20 cellular contexts compared by ENCODE assay signal in genomic region chrY:20433670-20434069, GRCh38.
A peak's percentile ranks its signal among the peaks of the same experiment; 100 is the strongest.
DNase-seq lines count a peak whose midpoint lies in the region; ATAC-seq lines count a peak whose summit lies in the region.
"Had no signal": no experiment of that assay in that cellular context is flagged by ENCODE, and none has a peak within 500 bp of the region (broad histone marks: within the 10 kb centered on the region; RNA-seq: fewer than 3 reads in every experiment).

No MANE protein-coding gene starts in this region.

- H3K4me3 ChIP-seq in Jurkat, Clone E6-1 (ENCODE audit: low read length), result no peak overlapping the region
- H3K4me3 ChIP-seq: BLaER1 had no signal

- H3K4me1 Mint-ChIP-seq in stimulated activated naive CD8-positive, alpha-beta T cell treated with anti-CD3 and anti-CD28 coated beads, Interleukin-15, amount 100 ng/mL, for 72 hours, result no peaks in the 10 kb centered on the region
- H3K4me1 Mint-ChIP-seq: CD14-positive monocyte; CD4-positive, alpha-beta memory T cell; CD4-positive, CD25-positive, alpha-beta regulatory T cell; CD8-positive, alpha-beta memory T cell had no signal

- intact Hi-C loops in posterior cingulate gyrus (cut with DNase I), result no loop called here

- no peaks in the 10 kb centered on the region for H3K36me3 Mint-ChIP-seq in activated naive CD4-positive, alpha-beta T cell treated with anti-CD3 and anti-CD28 coated beads, Interleukin-2, amount 50 U/mL, for 72 hours
- H3K36me3 Mint-ChIP-seq: CD14-positive monocyte; CD4-positive, alpha-beta memory T cell; CD4-positive, CD25-positive, alpha-beta regulatory T cell; CD8-positive, alpha-beta memory T cell had no signal

- peak in 1 of 2 donors; percentile 12 for DNase-seq in stimulated activated naive CD8-positive, alpha-beta T cell treated with anti-CD3 and anti-CD28 coated beads, Interleukin-15, amount 100 ng/mL, for 72 hours
- no peak for DNase-seq in stimulated activated naive CD8-positive, alpha-beta T cell treated with anti-CD3 and anti-CD28 coated beads, Interleukin-15, Interleukin-2, amounts not matched to agents 100 U/mL and 50 U/mL, for 24 hours
- DNase-seq in Jurkat, Clone E6-1 (ENCODE audit: low read depth, low spot score), result peak; percentile 14
- DNase-seq in activated naive CD4-positive, alpha-beta T cell treated with anti-CD3 and anti-CD28 coated beads, Interleukin-2, amount 50 U/mL, for 72 hours (ENCODE audit: low spot score in 2 of 2), result no peak
- no peak for DNase-seq in posterior cingulate gyrus
- DNase-seq: 8988T; ACHN; BE2C; C1 segment of cervical spinal cord; CD4-positive, alpha-beta memory T cell; CD4-positive, CD25-positive, alpha-beta regulatory T cell; CD8-positive, alpha-beta memory T cell; COR-L47; DMS 273 treated with DMSO at 0.1 percent for 48 hours; DMS153; DMS53; DMS79; GF-D8 had no signal

- no peaks in the 10 kb centered on the region for H3K9me3 Mint-ChIP-seq in stimulated activated naive CD8-positive, alpha-beta T cell treated with anti-CD3 and anti-CD28 coated beads, Interleukin-15, amount 100 ng/mL, for 72 hours
- H3K9me3 Mint-ChIP-seq in activated naive CD4-positive, alpha-beta T cell treated with anti-CD3 and anti-CD28 coated beads, Interleukin-2, amount 50 U/mL, for 72 hours, result no peaks in the 10 kb centered on the region
- H3K9me3 Mint-ChIP-seq: CD4-positive, alpha-beta memory T cell; CD4-positive, CD25-positive, alpha-beta regulatory T cell; CD8-positive, alpha-beta memory T cell had no signal

- no peak overlapping the region for H3K27ac Mint-ChIP-seq in stimulated activated naive CD8-positive, alpha-beta T cell treated with anti-CD3 and anti-CD28 coated beads, Interleukin-15, amount 100 ng/mL, for 72 hours
- no peak overlapping the region for H3K27ac Mint-ChIP-seq in activated naive CD4-positive, alpha-beta T cell treated with anti-CD3 and anti-CD28 coated beads, Interleukin-2, amount 50 U/mL, for 72 hours
- H3K27ac Mint-ChIP-seq: CD14-positive monocyte; CD4-positive, alpha-beta memory T cell; CD4-positive, CD25-positive, alpha-beta regulatory T cell; CD8-positive, alpha-beta memory T cell had no signal

- ATAC-seq in stimulated activated naive CD8-positive, alpha-beta T cell treated with anti-CD3 and anti-CD28 coated beads, Interleukin-15, amount 100 ng/mL, for 72 hours, result peak; percentile 68
- ATAC-seq in stimulated activated naive CD8-positive, alpha-beta T cell treated with anti-CD3 and anti-CD28 coated beads, Interleukin-15, Interleukin-2, amounts not matched to agents 100 U/mL and 50 U/mL, for 24 hours, result no peak
- no peak for ATAC-seq in activated naive CD4-positive, alpha-beta T cell treated with anti-CD3 and anti-CD28 coated beads, Interleukin-2, amount 50 U/mL, for 72 hours

- no peaks in the 10 kb centered on the region for H3K27me3 Mint-ChIP-seq in stimulated activated naive CD8-positive, alpha-beta T cell treated with anti-CD3 and anti-CD28 coated beads, Interleukin-15, amount 100 ng/mL, for 72 hours
- H3K27me3 Mint-ChIP-seq: CD4-positive, alpha-beta memory T cell; CD4-positive, CD25-positive, alpha-beta regulatory T cell; CD8-positive, alpha-beta memory T cell had no signal

- H3K4me3 Mint-ChIP-seq in stimulated activated naive CD8-positive, alpha-beta T cell treated with anti-CD3 and anti-CD28 coated beads, Interleukin-15, amount 100 ng/mL, for 72 hours, result no peak overlapping the region
- H3K4me3 Mint-ChIP-seq: CD14-positive monocyte; CD4-positive, alpha-beta memory T cell; CD4-positive, CD25-positive, alpha-beta regulatory T cell; CD8-positive, alpha-beta memory T cell had no signal
